Comparison of ENCODE assay signal across 29 cellular contexts in the genomic region with DNA sequence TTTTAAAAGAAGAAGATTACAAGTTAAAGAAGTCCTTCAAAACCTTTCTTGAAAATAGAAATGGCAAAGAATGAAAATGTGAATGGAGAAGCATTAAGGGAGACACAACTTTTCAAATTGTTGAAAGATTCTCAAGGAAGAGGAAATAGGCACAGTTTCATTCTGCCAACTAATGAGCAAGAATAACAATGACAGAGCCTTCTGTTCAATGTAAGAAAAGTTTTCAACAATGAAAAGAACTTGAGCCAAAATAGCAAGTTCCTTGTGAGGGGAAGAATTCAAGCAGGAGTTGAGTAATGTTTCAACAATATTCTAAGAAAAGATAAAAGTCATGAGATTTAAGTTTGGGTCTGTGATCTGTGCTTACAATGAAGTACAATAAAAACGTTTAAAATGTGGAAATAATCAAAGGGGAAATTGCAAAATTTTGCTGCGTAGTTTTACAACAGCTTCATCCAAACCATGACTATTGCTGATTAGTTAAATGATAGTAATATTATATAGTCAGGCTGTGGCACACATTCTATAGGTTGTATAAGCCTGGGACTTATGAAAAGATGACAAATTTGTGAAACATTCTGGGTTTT.
DNase-seq lines count a peak whose midpoint lies in the region; ATAC-seq, FAIRE-seq and TF ChIP-seq lines count a peak whose summit lies in the region.
"Had no signal": no experiment of that assay in that cellular context is flagged by ENCODE, and none has a peak within 500 bp of the region (broad histone marks: within the 10 kb centered on the region; RNA-seq: fewer than 3 reads in every experiment).

No MANE protein-coding gene starts in this region.

- H3K27me3 Mint-ChIP-seq in HFFc6 (ENCODE audit: insufficient read depth): no peaks in the 10 kb centered on the region
- H3K27me3 Mint-ChIP-seq in naive thymus-derived CD4-positive, alpha-beta T cell: peaks cover 0 to 10% (median 5%) of the 10 kb centered on the region in 5 donors
- H3K27me3 Mint-ChIP-seq: activated CD4-positive, alpha-beta T cell treated with anti-CD3 and anti-CD28 coated beads, Interleukin-2, amount 10 ng/mL, durations not matched to agents 7 days and 5 days had no signal

- H3K27ac Mint-ChIP-seq in HFFc6: peak overlapping the region; percentile 56
- H3K27ac Mint-ChIP-seq in naive thymus-derived CD4-positive, alpha-beta T cell: no peak overlapping the region
- H3K27ac Mint-ChIP-seq: activated CD4-positive, alpha-beta T cell treated with anti-CD3 and anti-CD28 coated beads, Interleukin-2, amount 10 ng/mL, durations not matched to agents 7 days and 5 days; activated naive CD4-positive, alpha-beta T cell treated with anti-CD3 and anti-CD28 coated beads, Interleukin-2, amount 50 U/mL, for 72 hours; naive thymus-derived CD8-positive, alpha-beta T cell had no signal

- no peak for ATAC-seq in K562
- peak; percentile 61 for ATAC-seq in naive thymus-derived CD4-positive, alpha-beta T cell
- ATAC-seq in GM21447 (IDR thresholded peaks at IDR 0.05; ENCODE audit: unreplicated experiment): no peak
- no peak for ATAC-seq in sciatic nerve
- ATAC-seq: activated naive CD4-positive, alpha-beta T cell treated with anti-CD3 and anti-CD28 coated beads, Interleukin-2, amount 50 U/mL, for 72 hours; HepG2; left lobe of liver; naive thymus-derived CD8-positive, alpha-beta T cell; pancreas; right lobe of liver had no signal

- no peak for DNase-seq in HFFc6
- DNase-seq in OCI-M1 (lab: John Stamatoyannopoulos, UW): peak; percentile 76
- no peak for DNase-seq in K562 (ENCODE audit: extremely low read depth in 1 of 4, low spot score in 3 of 4)
- DNase-seq in naive thymus-derived CD4-positive, alpha-beta T cell: no peak
- no peak for DNase-seq in NCI-H345 treated with DMSO at 0.1 percent for 48 hours (lab: John Stamatoyannopoulos, UW; ENCODE audit: unreplicated experiment)
- DNase-seq in SJCRH30: no peak
- no peak for DNase-seq in sciatic nerve (ENCODE audit: low spot score)
- DNase-seq: activated CD4-positive, alpha-beta T cell treated with anti-CD3 and anti-CD28 coated beads, Interleukin-2, amount 10 ng/mL, durations not matched to agents 7 days and 5 days; cerebellar nuclear complex; DMS79 treated with DMSO at 0.1 percent for 48 hours; effector CD8-positive, alpha-beta T cell; head of caudate nucleus; naive thymus-derived CD8-positive, alpha-beta T cell; NCI-H1436; NCI-H2171; NCI-H526 treated with DMSO at 0.1 percent for 48 hours; pancreas; PC-9; right lobe of liver; SHP77; stimulated activated CD8-positive, alpha-beta memory T cell treated with anti-CD3 and anti-CD28 coated beads, Interleukin-4, amount 100 ng/mL, for 48 hours had no signal

- no peak for TF ChIP-seq RAD21 in K562 (CRISPR knock-in tag; conservative IDR thresholded peaks at IDR 0.05 in 1 of 2, IDR thresholded peaks at IDR 0.05 in 1 of 2)

- TF ChIP-seq EP300 in K562 (IDR thresholded peaks at IDR 0.05; ENCODE audit: low read length): no peak

- H3K4me1 Mint-ChIP-seq in HFFc6 (ENCODE audit: low read depth): peaks cover 45% of the 10 kb centered on the region
- peaks cover 0 to 8% (median 0%) of the 10 kb centered on the region in 7 donors for H3K4me1 Mint-ChIP-seq in naive thymus-derived CD4-positive, alpha-beta T cell
- H3K4me1 Mint-ChIP-seq: activated CD4-positive, alpha-beta T cell treated with anti-CD3 and anti-CD28 coated beads, Interleukin-2, amount 10 ng/mL, durations not matched to agents 7 days and 5 days had no signal

- H3K4me3 Mint-ChIP-seq in HFFc6: 0 out of 2 replicates have a peak overlapping the region, but pooled peaks have one; percentile 20
- H3K4me3 Mint-ChIP-seq in naive thymus-derived CD4-positive, alpha-beta T cell: no peak overlapping the region
- H3K4me3 Mint-ChIP-seq: activated CD4-positive, alpha-beta T cell treated with anti-CD3 and anti-CD28 coated beads, Interleukin-2, amount 10 ng/mL, durations not matched to agents 7 days and 5 days; naive thymus-derived CD8-positive, alpha-beta T cell had no signal

- BruUV-seq in K562 (replicated peaks; lab: Mats Ljungman, UMichigan): no TSS peak

- H3K4me2 ChIP-seq in K562 (ENCODE audit: insufficient read depth, low read length): no peak overlapping the region
- H3K4me2 ChIP-seq: PC-9 had no signal

- CTCF ChIA-PET in K562 (lab: Yijun Ruan, JAX; ENCODE audit: low intra/inter-chr PET ratio): no interaction called here
- CTCF ChIA-PET in naive thymus-derived CD4-positive, alpha-beta T cell (lab: Charles Lee): no interaction called here

- no peak overlapping the region for H3K9ac ChIP-seq in K562 (ENCODE audit: insufficient read depth in 1 of 2, low read depth in 2 of 2, low read length in 2 of 2)

- no peaks in the 10 kb centered on the region for H3K9me1 ChIP-seq in K562 (ENCODE audit: control insufficient read depth, insufficient read depth, low read length)

- H3K36me3 ChIP-seq in K562 (ENCODE audit: control insufficient read depth, insufficient read depth, low read length): no peaks in the 10 kb centered on the region
- no peaks in the 10 kb centered on the region for H3K36me3 ChIP-seq in naive thymus-derived CD4-positive, alpha-beta T cell (ENCODE audit: control insufficient read depth in 2 of 3, insufficient read depth in 3 of 3, low read length in 3 of 3)
- no peaks in the 10 kb centered on the region for H3K36me3 ChIP-seq in SJCRH30
- H3K36me3 ChIP-seq: ascending aorta, pancreas, right lobe of liver had no signal

- H3K9me3 Mint-ChIP-seq in HFFc6: no peaks in the 10 kb centered on the region
- peaks cover 0 to 2% (median 0%) of the 10 kb centered on the region in 11 donors for H3K9me3 Mint-ChIP-seq in naive thymus-derived CD4-positive, alpha-beta T cell
- H3K9me3 Mint-ChIP-seq: activated CD4-positive, alpha-beta T cell treated with anti-CD3 and anti-CD28 coated beads, Interleukin-2, amount 10 ng/mL, durations not matched to agents 7 days and 5 days; activated naive CD4-positive, alpha-beta T cell treated with anti-CD3 and anti-CD28 coated beads, Interleukin-2, amount 50 U/mL, for 72 hours; naive thymus-derived CD8-positive, alpha-beta T cell had no signal

- H2AFZ ChIP-seq in K562 (ENCODE audit: low read depth, low read length): no peak overlapping the region
- H2AFZ ChIP-seq: PC-9 had no signal

- no peaks in the 10 kb centered on the region for H4K20me1 ChIP-seq in K562 (replicated peaks; ENCODE audit: control insufficient read depth, insufficient read depth, low read length)

- H3K27me3 ChIP-seq in K562 (ENCODE audit: control insufficient read depth in 2 of 2, insufficient read depth in 2 of 2, low read length in 2 of 2) (no peaks in the 10 kb centered on the region), SJCRH30 (no peaks in the 10 kb centered on the region)
- H3K27me3 ChIP-seq in naive thymus-derived CD4-positive, alpha-beta T cell (ENCODE audit: control insufficient read depth in 2 of 2, insufficient read depth in 2 of 2, low read length in 2 of 2): no peaks in the 10 kb centered on the region
- H3K27me3 ChIP-seq: ascending aorta, pancreas, right lobe of liver had no signal

- no peak for TF ChIP-seq POLR2A in K562 (conservative IDR thresholded peaks at IDR 0.05)

- no peaks in the 10 kb centered on the region for H3K79me2 ChIP-seq in K562 (ENCODE audit: control insufficient read depth, insufficient read depth, low read length)

- H3K27ac ChIP-seq in K562 (ENCODE audit: extremely low read depth, low read depth, low read length) (no peak overlapping the region), SJCRH30 (no peak overlapping the region)
- no peak overlapping the region for H3K27ac ChIP-seq in naive thymus-derived CD4-positive, alpha-beta T cell (ENCODE audit: low read depth, low read length)
- H3K27ac ChIP-seq: ascending aorta, pancreas, PC-9, right lobe of liver, VCaP had no signal

- FAIRE-seq in K562 (lab: Jason Lieb, UNC): peak; percentile 59
- FAIRE-seq: GM12892, GM19239, HepG2, pancreas had no signal

- 8% methylated on average over 2 of the region's 2 CpGs for WGBS in K562 (ENCODE audit: insufficient coverage, low coverage, missing lambda C conversion rate)

- no peaks in the 10 kb centered on the region; the same call in 1 of the 2 replicates for H3K36me3 Mint-ChIP-seq in HFFc6 (ENCODE audit: low read depth)
- H3K36me3 Mint-ChIP-seq in naive thymus-derived CD4-positive, alpha-beta T cell: no peaks in the 10 kb centered on the region
- H3K36me3 Mint-ChIP-seq: activated naive CD4-positive, alpha-beta T cell treated with anti-CD3 and anti-CD28 coated beads, Interleukin-2, amount 50 U/mL, for 72 hours; naive thymus-derived CD8-positive, alpha-beta T cell had no signal

- H3K4me1 ChIP-seq in K562 (replicated peaks in 1 of 2; ENCODE audit: control insufficient read depth in 2 of 2, insufficient read depth in 2 of 2, low read length in 2 of 2) (no peaks in the 10 kb centered on the region; a peak in 1 of 5 replicates), SJCRH30 (no peaks in the 10 kb centered on the region)
- no peaks in the 10 kb centered on the region for H3K4me1 ChIP-seq in naive thymus-derived CD4-positive, alpha-beta T cell (ENCODE audit: control insufficient read depth in 2 of 2, insufficient read depth in 2 of 2, low read length in 2 of 2)
- H3K4me1 ChIP-seq: ascending aorta, pancreas, right lobe of liver had no signal

- TF ChIP-seq CTCF in HFFc6 (IDR thresholded peaks at IDR 0.05) (no peak), K562 (IDR thresholded peaks at IDR 0.05 in 2 of 3, conservative IDR thresholded peaks at IDR 0.05 in 1 of 3; ENCODE audit: insufficient read depth in 2 of 3, low read depth in 1 of 3, low read length in 3 of 3) (no peak)

- H3K4me3 ChIP-seq in K562 (no peak overlapping the region), SJCRH30 (no peak overlapping the region)
- H3K4me3 ChIP-seq in naive thymus-derived CD4-positive, alpha-beta T cell (ENCODE audit: low read length): no peak overlapping the region
- H3K4me3 ChIP-seq: ascending aorta, pancreas, PC-9, right lobe of liver had no signal

- H3K9me3 ChIP-seq in K562 (replicated peaks; ENCODE audit: control insufficient read depth, insufficient read depth, low read depth, low read length) (no peaks in the 10 kb centered on the region), SJCRH30 (replicated peaks) (no peaks in the 10 kb centered on the region)
- no peaks in the 10 kb centered on the region for H3K9me3 ChIP-seq in naive thymus-derived CD4-positive, alpha-beta T cell (ENCODE audit: control insufficient read depth in 2 of 3, low read length in 3 of 3)
- H3K9me3 ChIP-seq: ascending aorta, pancreas, right lobe of liver had no signal

- intact Hi-C loops in K562 (cut with micrococcal nuclease): no loop called here
- intact Hi-C loops in naive thymus-derived CD4-positive, alpha-beta T cell (cut with micrococcal nuclease): no loop called here
- intact Hi-C loops in sciatic nerve (cut with DNase I): no loop called here

- POLR2A ChIA-PET in K562 (lab: Yijun Ruan, JAX): no interaction called here
- POLR2A ChIA-PET in naive thymus-derived CD4-positive, alpha-beta T cell (lab: Charles Lee): no interaction called here

- in situ Hi-C loops in K562 (cut with MboI): no loop called here

TF ChIP-seq in K562, 482 proteins besides CTCF, POLR2A, EP300 and RAD21 (continues in another document):
- TF ChIP-seq XRCC3 (IDR thresholded peaks at IDR 0.05): no peak
- TF ChIP-seq SP1 (CRISPR knock-in tag; IDR thresholded peaks at IDR 0.05): no peak
